In the genomic region with DNA sequence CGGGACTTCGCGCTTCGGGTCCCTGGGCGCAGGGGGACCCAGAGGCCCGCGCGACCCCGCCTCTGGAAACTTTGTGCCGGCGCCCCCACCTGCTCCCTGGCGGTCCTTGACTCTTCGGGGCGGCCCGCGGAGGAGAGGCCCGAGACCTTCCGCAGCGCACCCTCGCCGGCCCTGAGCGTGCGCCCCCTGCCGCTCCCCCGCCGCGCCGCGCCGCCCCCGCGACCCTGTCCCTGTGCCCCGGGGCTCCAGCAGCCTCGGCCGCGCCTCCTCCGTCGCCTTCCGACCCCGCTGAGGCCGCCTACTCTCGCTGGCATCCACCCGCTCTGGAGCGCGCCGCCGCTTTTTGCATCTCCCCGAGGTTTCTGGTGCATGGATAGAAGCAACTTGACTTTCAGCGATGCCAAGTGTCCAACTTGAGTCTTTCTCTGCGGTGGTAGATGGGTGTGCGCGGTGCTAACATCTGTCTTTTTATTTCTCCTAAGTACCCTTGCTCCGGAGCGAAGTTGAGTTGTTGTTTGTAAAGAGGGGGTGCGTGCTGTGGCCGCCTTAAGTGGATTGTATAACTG, we compare ENCODE assay signal across 7 cellular contexts. TPM values are rescaled to one million over a fixed set of nuclear protein-coding genes. Genes with fewer than 3 reads are reported as not detected.
A peak's percentile ranks its signal among the peaks of the same experiment; 100 is the strongest.
DNase-seq lines count a peak whose midpoint lies in the region; ATAC-seq and TF ChIP-seq lines count a peak whose summit lies in the region.

No MANE protein-coding gene starts in this region.

- H3K4me3 ChIP-seq in HAP-1 = peak overlapping the region; percentile 56

- intact Hi-C loops in left colon (cut with DNase I, micrococcal nuclease) = no loop called here

- in situ Hi-C loops in HAP-1 (cut with MboI; ENCODE audit: low sequenced_read_pairs) = no loop called here

- H3K9me3 ChIP-seq in HAP-1 = no peaks in the 10 kb centered on the region

- peaks cover 46% of the 10 kb centered on the region for H3K4me1 ChIP-seq in HAP-1

- DNase-seq in HAP-1 (ENCODE audit: low spot score in 2 of 2) = peak; percentile 52 to 84
- DNase-seq in NAMALWA (ENCODE audit: low spot score) = peak; percentile 92
- DNase-seq in activated CD4-positive, CD25-positive, alpha-beta regulatory T cell (lab: John Stamatoyannopoulos, UW) = peak; percentile 45 to 57 (median 50)
- peak; percentile 69 for DNase-seq in central memory CD4-positive, alpha-beta T cell
- peak; percentile 47 to 75 for DNase-seq in left colon
- peak; percentile 77 to 78 for DNase-seq in stimulated activated CD4-positive, alpha-beta T cell treated with anti-CD3 and anti-CD28 coated beads, Interleukin-2, amount 100 ng/mL, for 24 hours

- no peaks in the 10 kb centered on the region for H3K36me3 ChIP-seq in HAP-1 (replicated peaks)

- ATAC-seq in left colon = peak; percentile 23

- H3K27me3 ChIP-seq in HAP-1 (ENCODE audit: low read depth) = no peaks in the 10 kb centered on the region

- peak; percentile 36; the same call in 2 of the 3 replicates for TF ChIP-seq CTCF in GM12872 (IDR thresholded peaks at IDR 0.05; ENCODE audit: insufficient read depth, low read depth, low read length)

RNA-seq across cellular contexts. Expression of a gene that starts 0.4 kb away (rescaled TPM):
- 1 to 10 TPM; 2.0 to 3.4 TPM for total RNA-seq in left colon

Comparison
In these comparisons a context has a peak if more than half of its experiments do, and no peak if none do; other contexts are left out.
1. Peak in every context shown above with its lines: DNase-seq, ATAC-seq and H3K4me3 ChIP-seq.